21 cellular contexts compared by ENCODE assay signal in the genomic region with DNA sequence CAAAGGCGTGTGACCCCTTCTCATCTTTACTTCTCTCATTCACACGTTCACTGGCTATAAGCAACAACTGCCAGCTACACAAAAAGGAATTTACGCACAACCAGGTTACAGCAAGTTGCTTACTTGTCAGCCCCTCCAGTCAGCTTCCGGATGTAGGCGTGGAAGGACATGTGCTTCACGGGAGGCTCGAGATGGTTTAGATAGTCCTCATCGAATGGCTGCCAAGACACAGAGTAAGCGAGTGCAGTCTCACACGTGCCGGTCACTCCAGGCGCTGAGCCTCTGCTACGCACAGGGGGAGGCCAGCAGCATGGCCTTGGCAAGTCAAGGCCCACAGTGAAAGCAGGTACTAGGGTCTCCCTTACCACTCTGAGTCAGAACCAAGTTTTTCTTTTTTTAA. TPM values are rescaled to one million over a fixed set of nuclear protein-coding genes. Genes with fewer than 3 reads are reported as not detected.
DNase-seq lines count a peak whose midpoint lies in the region; ATAC-seq, FAIRE-seq and TF ChIP-seq lines count a peak whose summit lies in the region.
"Had no signal": no experiment of that assay in that cellular context is flagged by ENCODE, and none has a peak within 500 bp of the region (broad histone marks: within the 10 kb centered on the region; RNA-seq: fewer than 3 reads in every experiment).

No MANE protein-coding gene starts in this region.

- H3K4me1 ChIP-seq in K562 (replicated peaks in 1 of 2; ENCODE audit: control insufficient read depth in 2 of 2, insufficient read depth in 2 of 2, low read length in 2 of 2) (no peaks in the 10 kb centered on the region), trophoblast cell (ENCODE audit: control insufficient read depth in 1 of 2, insufficient read depth in 2 of 2, low read length in 2 of 2) (no peaks in the 10 kb centered on the region)
- H3K4me1 ChIP-seq: Peyer's patch had no signal

- in situ Hi-C loops in K562 (cut with MboI), result no loop called here

- H4K12ac ChIP-seq in trophoblast cell (ENCODE audit: low read depth, low read length), result no peak overlapping the region

- no peak for TF ChIP-seq RAD21 in K562 (CRISPR knock-in tag; conservative IDR thresholded peaks at IDR 0.05 in 1 of 2, IDR thresholded peaks at IDR 0.05 in 1 of 2)

- H3K14ac ChIP-seq in trophoblast cell (ENCODE audit: low read length), result no peak overlapping the region

- no TSS peak for BruUV-seq in K562 (replicated peaks; lab: Mats Ljungman, UMichigan)

- peak overlapping the region; percentile 11 for H3K27ac Mint-ChIP-seq in activated CD4-positive, alpha-beta memory T cell treated with anti-CD3 and anti-CD28 coated beads for 36 hours
- H3K27ac Mint-ChIP-seq in activated CD4-positive, alpha-beta memory T cell treated with anti-CD3 and anti-CD28 coated beads, Interleukin-2, amount 10 ng/mL, durations not matched to agents 7 days and 5 days, result no peak overlapping the region
- peak overlapping the region; percentile 67; the same call in 1 of the 2 replicates for H3K27ac Mint-ChIP-seq in HFFc6
- H3K27ac Mint-ChIP-seq: CD8-positive, alpha-beta memory T cell had no signal

- H3K27me3 ChIP-seq in K562 (ENCODE audit: control insufficient read depth in 2 of 2, insufficient read depth in 2 of 2, low read length in 2 of 2), result no peaks in the 10 kb centered on the region
- H3K27me3 ChIP-seq in trophoblast cell (ENCODE audit: insufficient read depth, low read length), result no peaks in the 10 kb centered on the region
- H3K27me3 ChIP-seq: Peyer's patch had no signal

- H3K9me3 ChIP-seq in K562 (replicated peaks; ENCODE audit: control insufficient read depth, insufficient read depth, low read depth, low read length) (no peaks in the 10 kb centered on the region), trophoblast cell (ENCODE audit: insufficient read depth, low read depth, low read length) (peaks cover 2% of the 10 kb centered on the region)
- H3K9me3 ChIP-seq: Peyer's patch had no signal

- H3K36me3 Mint-ChIP-seq in activated CD4-positive, alpha-beta memory T cell treated with anti-CD3 and anti-CD28 coated beads for 36 hours, result peaks cover 35% of the 10 kb centered on the region
- peaks cover 59% of the 10 kb centered on the region for H3K36me3 Mint-ChIP-seq in activated CD4-positive, alpha-beta memory T cell treated with anti-CD3 and anti-CD28 coated beads, Interleukin-2, amount 10 ng/mL, durations not matched to agents 7 days and 5 days (ENCODE audit: low read depth)
- peaks cover 35% of the 10 kb centered on the region for H3K36me3 Mint-ChIP-seq in HFFc6 (ENCODE audit: low read depth)

- no peak overlapping the region for H4K8ac ChIP-seq in trophoblast cell (ENCODE audit: low read depth, low read length)

- H2BK12ac ChIP-seq in trophoblast cell (ENCODE audit: low read length), result no peak overlapping the region

- H2BK120ac ChIP-seq in trophoblast cell (ENCODE audit: insufficient read depth, low read length, poor library complexity), result no peak overlapping the region

- no peak overlapping the region for H2BK5ac ChIP-seq in trophoblast cell (ENCODE audit: low read depth, low read length, poor library complexity)

- no peak overlapping the region for H3K4me2 ChIP-seq in K562 (ENCODE audit: insufficient read depth, low read length)
- no peak overlapping the region for H3K4me2 ChIP-seq in trophoblast cell (ENCODE audit: low read length)

- no peak overlapping the region for H3K23ac ChIP-seq in trophoblast cell (ENCODE audit: low read length)

- H3K9me1 ChIP-seq in K562 (ENCODE audit: control insufficient read depth, insufficient read depth, low read length), result no peaks in the 10 kb centered on the region

- no peak overlapping the region for H3K4me3 Mint-ChIP-seq in activated CD4-positive, alpha-beta memory T cell treated with anti-CD3 and anti-CD28 coated beads for 36 hours
- H3K4me3 Mint-ChIP-seq in activated CD4-positive, alpha-beta memory T cell treated with anti-CD3 and anti-CD28 coated beads, Interleukin-2, amount 10 ng/mL, durations not matched to agents 7 days and 5 days, result no peak overlapping the region
- H3K4me3 Mint-ChIP-seq in HFFc6, result no peak overlapping the region
- H3K4me3 Mint-ChIP-seq: CD8-positive, alpha-beta memory T cell had no signal

- H3K27me3 Mint-ChIP-seq in activated CD4-positive, alpha-beta memory T cell treated with anti-CD3 and anti-CD28 coated beads for 36 hours, result no peaks in the 10 kb centered on the region
- no peaks in the 10 kb centered on the region for H3K27me3 Mint-ChIP-seq in activated CD4-positive, alpha-beta memory T cell treated with anti-CD3 and anti-CD28 coated beads, Interleukin-2, amount 10 ng/mL, durations not matched to agents 7 days and 5 days
- H3K27me3 Mint-ChIP-seq in HFFc6 (ENCODE audit: insufficient read depth), result no peaks in the 10 kb centered on the region; the same call in 1 of the 2 replicates
- H3K27me3 Mint-ChIP-seq: CD8-positive, alpha-beta memory T cell had no signal

- H3K4ac ChIP-seq in trophoblast cell (ENCODE audit: low read depth, low read length), result peak overlapping the region; percentile 9

- no peak for DNase-seq in activated CD4-positive, alpha-beta memory T cell treated with anti-CD3 and anti-CD28 coated beads for 36 hours
- DNase-seq in activated CD4-positive, alpha-beta memory T cell treated with anti-CD3 and anti-CD28 coated beads, Interleukin-2, amount 10 ng/mL, durations not matched to agents 7 days and 5 days, result no peak
- DNase-seq in HFFc6, result no peak
- no peak for DNase-seq in K562 (ENCODE audit: extremely low read depth in 1 of 4, low spot score in 3 of 4)
- DNase-seq in trophoblast cell, result peak; percentile 81 to 90
- DNase-seq in GM19240 (ENCODE audit: insufficient read length, low spot score), result no peak
- DNase-seq in dermis blood vessel endothelial cell, result no peak
- DNase-seq: CD8-positive, alpha-beta memory T cell; DND-41; GDM1; HCEC 1CT; Kasumi-1; NCI-H1417; NCI-H2029; NCI-H2171 treated with DMSO at 0.1 percent for 48 hours; NCI-H774; Peyer's patch had no signal

- H3K18ac ChIP-seq in trophoblast cell (ENCODE audit: low read length), result no peak overlapping the region

- POLR2A ChIA-PET in activated CD4-positive, alpha-beta memory T cell treated with anti-CD3 and anti-CD28 coated beads for 36 hours (lab: Charles Lee), result interaction anchor here (0.7 kb wide), 1 partner anchor 17 kb away, joined by 3 read pairs; no protein-coding TSS in a partner anchor
- POLR2A ChIA-PET in activated CD4-positive, alpha-beta memory T cell treated with anti-CD3 and anti-CD28 coated beads, Interleukin-2, amount 10 ng/mL, durations not matched to agents 7 days and 5 days (lab: Charles Lee), result interaction anchor here (1.3 kb wide), 1 partner anchor 57 kb away, joined by 3 read pairs; no protein-coding TSS in a partner anchor
- POLR2A ChIA-PET in K562 (lab: Yijun Ruan, JAX), result interaction anchor here (0.7 to 1.6 kb wide), 5 partner anchors 12 to 177 kb away, joined by 3 to 4 read pairs (median 3); no protein-coding TSS in a partner anchor

- peaks cover 8% of the 10 kb centered on the region for H3K4me1 Mint-ChIP-seq in activated CD4-positive, alpha-beta memory T cell treated with anti-CD3 and anti-CD28 coated beads for 36 hours (ENCODE audit: low read depth)
- H3K4me1 Mint-ChIP-seq in activated CD4-positive, alpha-beta memory T cell treated with anti-CD3 and anti-CD28 coated beads, Interleukin-2, amount 10 ng/mL, durations not matched to agents 7 days and 5 days, result peaks cover 14% of the 10 kb centered on the region
- peaks cover 26% of the 10 kb centered on the region for H3K4me1 Mint-ChIP-seq in HFFc6 (ENCODE audit: low read depth)

- 88% methylated on average over 13 of the region's 13 CpGs for WGBS in K562 (ENCODE audit: insufficient coverage, low coverage, missing lambda C conversion rate)
- WGBS in trophoblast cell (ENCODE audit: extremely low coverage, insufficient coverage, insufficient read length), result no CpG with 5 or more reads among the region's 13 CpGs

- H3K27ac ChIP-seq in K562 (ENCODE audit: extremely low read depth, low read depth, low read length) (no peak overlapping the region), trophoblast cell (ENCODE audit: low read depth, low read length) (no peak overlapping the region)
- H3K27ac ChIP-seq: 22Rv1, Peyer's patch had no signal

- H2AFZ ChIP-seq in K562 (ENCODE audit: low read depth, low read length) (no peak overlapping the region), trophoblast cell (ENCODE audit: insufficient read depth, low read length, poor library complexity) (no peak overlapping the region)

- H4K91ac ChIP-seq in trophoblast cell (ENCODE audit: low read depth, low read length), result no peak overlapping the region

- CTCF ChIA-PET in activated CD4-positive, alpha-beta memory T cell treated with anti-CD3 and anti-CD28 coated beads for 36 hours (lab: Charles Lee), result no interaction called here
- CTCF ChIA-PET in activated CD4-positive, alpha-beta memory T cell treated with anti-CD3 and anti-CD28 coated beads, Interleukin-2, amount 10 ng/mL, durations not matched to agents 7 days and 5 days (lab: Charles Lee), result interaction anchor here (0.7 to 1.5 kb wide), 3 partner anchors 9 to 11 kb away, joined by 3 to 6 read pairs (median 3); no protein-coding TSS in a partner anchor
- CTCF ChIA-PET in K562 (lab: Yijun Ruan, JAX; ENCODE audit: low intra/inter-chr PET ratio), result no interaction called here

- no peak for FAIRE-seq in K562 (lab: Jason Lieb, UNC)
- FAIRE-seq: GM12892 had no signal

- ATAC-seq in K562 (no peak), GM19328 (IDR thresholded peaks at IDR 0.05; ENCODE audit: unreplicated experiment) (no peak)

- no peak for TF ChIP-seq CTCF in HFFc6 (IDR thresholded peaks at IDR 0.05)
- no peak for TF ChIP-seq CTCF in K562 (IDR thresholded peaks at IDR 0.05 in 2 of 3, conservative IDR thresholded peaks at IDR 0.05 in 1 of 3; ENCODE audit: insufficient read depth in 2 of 3, low read depth in 1 of 3, low read length in 3 of 3)

- no peak overlapping the region for H2AK5ac ChIP-seq in trophoblast cell (ENCODE audit: low read length)

- H3K79me1 ChIP-seq in trophoblast cell (ENCODE audit: low read length), result no peaks in the 10 kb centered on the region

- H3K9ac ChIP-seq in K562 (ENCODE audit: insufficient read depth in 1 of 2, low read depth in 2 of 2, low read length in 2 of 2) (peak overlapping the region in 1 of 2 experiments; percentile 77; a peak in 1 of 4 replicates), trophoblast cell (ENCODE audit: low read length) (no peak overlapping the region)

- H3K4me3 ChIP-seq in K562, result no peak overlapping the region
- H3K4me3 ChIP-seq in trophoblast cell (ENCODE audit: low read depth, low read length), result no peak overlapping the region
- H3K4me3 ChIP-seq: Peyer's patch had no signal

- H3K9me3 Mint-ChIP-seq in activated CD4-positive, alpha-beta memory T cell treated with anti-CD3 and anti-CD28 coated beads for 36 hours, result no peaks in the 10 kb centered on the region
- H3K9me3 Mint-ChIP-seq in activated CD4-positive, alpha-beta memory T cell treated with anti-CD3 and anti-CD28 coated beads, Interleukin-2, amount 10 ng/mL, durations not matched to agents 7 days and 5 days, result no peaks in the 10 kb centered on the region
- H3K9me3 Mint-ChIP-seq in HFFc6, result no peaks in the 10 kb centered on the region
- H3K9me3 Mint-ChIP-seq: CD8-positive, alpha-beta memory T cell had no signal

- H3K79me2 ChIP-seq in K562 (ENCODE audit: control insufficient read depth, insufficient read depth, low read length) (peaks cover 38% of the 10 kb centered on the region), trophoblast cell (ENCODE audit: control insufficient read depth, insufficient read depth, low read length, poor library complexity) (no peaks in the 10 kb centered on the region)

- H3K36me3 ChIP-seq in K562 (ENCODE audit: control insufficient read depth, insufficient read depth, low read length) (peaks cover 88% of the 10 kb centered on the region), trophoblast cell (ENCODE audit: control insufficient read depth in 1 of 2, insufficient read depth in 2 of 2, low read length in 2 of 2) (peaks cover 62 to 71% of the 10 kb centered on the region in 2 experiments)

- TF ChIP-seq EP300 in K562 (IDR thresholded peaks at IDR 0.05; ENCODE audit: low read length), result no peak

- intact Hi-C loops in activated CD4-positive, alpha-beta memory T cell treated with anti-CD3 and anti-CD28 coated beads for 36 hours (cut with micrococcal nuclease), result no loop called here
- intact Hi-C loops in K562 (cut with micrococcal nuclease), result no loop called here

- no peak for TF ChIP-seq POLR2A in K562 (conservative IDR thresholded peaks at IDR 0.05)

- H4K20me1 ChIP-seq in K562 (replicated peaks; ENCODE audit: control insufficient read depth, insufficient read depth, low read length), result peaks cover 5% of the 10 kb centered on the region; the same call in 1 of the 2 replicates

RNA-seq across cellular contexts. Expression of a gene that starts 28.3 kb away (rescaled TPM):
- 10 to 100 TPM; 78.4 to 93.2 TPM for total RNA-seq in activated CD4-positive, alpha-beta memory T cell treated with anti-CD3 and anti-CD28 coated beads for 36 hours
- 10 to 100 TPM; 84.6 to 89.0 TPM for total RNA-seq in activated CD4-positive, alpha-beta memory T cell treated with anti-CD3 and anti-CD28 coated beads, Interleukin-2, amount 10 ng/mL, durations not matched to agents 7 days and 5 days
- total RNA-seq in HFFc6 (2021; fragmentation: NEBNext Ultra II Directional; extraction: Animal tissue kit (Norgen Biotek cat#: 25700)), result 100 to 1,000 TPM; 121 to 140 (median 133) TPM
- 277 and 501 TPM in 2 replicates for total RNA-seq in K562 (2011; cell fraction: chromatin; rRNA removed; ENCODE audit: low replicate concordance)
- 241 and 247 TPM in 2 replicates for total RNA-seq in K562 (2011; cell fraction: nucleolus; rRNA removed)
- 239 and 253 TPM in 2 replicates for total RNA-seq in K562 (2011; cell fraction: nucleoplasm; rRNA removed)
- total RNA-seq in K562 (2014; rRNA removed) (65.1 and 82.2 TPM in 2 replicates), K562 (2014; rRNA removed; fragmentation: Illumina TruSeq; extraction: Trizol) (47.4 and 53.0 TPM in 2 replicates), K562 (2015; rRNA removed; fragmentation: Illumina TruSeq; extraction: Trizol) (55.6 and 57.9 TPM in 2 replicates), K562 (2021) (116 and 124 TPM in 2 replicates), dermis blood vessel endothelial cell (83.9 and 124 TPM in 2 replicates)
- polyA plus RNA-seq in K562 (2011; rRNA removed) (84.1 and 93.9 TPM in 2 replicates), K562 (2014; fragmentation: Illumina TruSeq; extraction: Trizol) (69.0 and 74.7 TPM in 2 replicates), K562 (2014; fragmentation: Nextera tagmentation; extraction: Ambion mirVana) (1 to 10 TPM; 1.5 to 2.5 TPM), K562 (2014; rRNA removed) (64.5 and 78.1 TPM in 2 replicates)
- 85.5 and 112 TPM in 2 replicates for polyA plus RNA-seq in K562 (2011; cell fraction: cytosol; rRNA removed)
- polyA plus RNA-seq in K562 (2011; cell fraction: nucleus; rRNA removed), result 134 and 203 TPM in 2 replicates
- polyA plus RNA-seq in K562 (2012), result 53.5 and 61.2 TPM in 2 replicates
- 117 and 181 TPM in 2 replicates for polyA minus RNA-seq in K562 (2011; rRNA and poly(A)+ RNA removed)
- polyA minus RNA-seq in K562 (2011; cell fraction: cytosol; rRNA and poly(A)+ RNA removed), result 99.8 and 121 TPM in 2 replicates
- 52.1 and 62.5 TPM in 2 replicates for polyA minus RNA-seq in K562 (2011; cell fraction: nucleus; rRNA and poly(A)+ RNA removed)
- 115 and 119 TPM in 2 replicates for polyA plus RNA-seq in trophoblast cell (2013)

RNA-seq across cellular contexts. Expression of a gene that starts 28.4 kb away (rescaled TPM):
- total RNA-seq in activated CD4-positive, alpha-beta memory T cell treated with anti-CD3 and anti-CD28 coated beads for 36 hours, result under 1 TPM; 0.36 to 0.45 TPM
- under 1 TPM; 0.38 to 0.43 TPM for total RNA-seq in activated CD4-positive, alpha-beta memory T cell treated with anti-CD3 and anti-CD28 coated beads, Interleukin-2, amount 10 ng/mL, durations not matched to agents 7 days and 5 days
- total RNA-seq in HFFc6 (2021; fragmentation: NEBNext Ultra II Directional; extraction: Animal tissue kit (Norgen Biotek cat#: 25700)), result 10 to 100 TPM; 14.3 to 19.6 (median 17.2) TPM
- 1.5 and 3.7 TPM in 2 replicates for total RNA-seq in K562 (2011; cell fraction: chromatin; rRNA removed; ENCODE audit: low replicate concordance)
- 1.0 and 1.8 TPM in 2 replicates for total RNA-seq in K562 (2011; cell fraction: nucleolus; rRNA removed)
- total RNA-seq in K562 (2011; cell fraction: nucleoplasm; rRNA removed), result 1.6 and 4.0 TPM in 2 replicates
- total RNA-seq in K562 (2014; rRNA removed), result 0.12 and 0.14 TPM in 2 replicates
- total RNA-seq in K562 (2014; rRNA removed; fragmentation: Illumina TruSeq; extraction: Trizol), result not detected in 2 replicates
- 0.11 and 0.14 TPM in 2 replicates for total RNA-seq in K562 (2015; rRNA removed; fragmentation: Illumina TruSeq; extraction: Trizol)
- total RNA-seq in K562 (2021), result 0.13 TPM in 1 of 2 replicates, not detected in the other
- polyA plus RNA-seq in K562 (2011; rRNA removed), result 0.28 and 0.31 TPM in 2 replicates
- 0.15 and 0.21 TPM in 2 replicates for polyA plus RNA-seq in K562 (2011; cell fraction: cytosol; rRNA removed)
- polyA plus RNA-seq in K562 (2011; cell fraction: nucleus; rRNA removed), result 0.28 and 0.36 TPM in 2 replicates
- 0.23 and 0.46 TPM in 2 replicates for polyA plus RNA-seq in K562 (2012)
- 0.07 and 0.12 TPM in 2 replicates for polyA plus RNA-seq in K562 (2014; fragmentation: Illumina TruSeq; extraction: Trizol)
- polyA plus RNA-seq in K562 (2014; fragmentation: Nextera tagmentation; extraction: Ambion mirVana), result under 1 TPM; 0.08 to 0.13 TPM
- 0.04 and 0.05 TPM in 2 replicates for polyA plus RNA-seq in K562 (2014; rRNA removed)
- 0.42 and 0.84 TPM in 2 replicates for polyA minus RNA-seq in K562 (2011; rRNA and poly(A)+ RNA removed)
- polyA minus RNA-seq in K562 (2011; cell fraction: cytosol; rRNA and poly(A)+ RNA removed), result not detected in 2 replicates
- 0.27 and 0.78 TPM in 2 replicates for polyA minus RNA-seq in K562 (2011; cell fraction: nucleus; rRNA and poly(A)+ RNA removed)
- 0.53 and 0.54 TPM in 2 replicates for polyA plus RNA-seq in trophoblast cell (2013)
- 0.68 and 1.3 TPM in 2 replicates for total RNA-seq in dermis blood vessel endothelial cell
- total RNA-seq: Peyer's patch had no signal

RNA-seq across cellular contexts. Expression of a gene that starts 47.7 kb away (rescaled TPM):
- total RNA-seq in activated CD4-positive, alpha-beta memory T cell treated with anti-CD3 and anti-CD28 coated beads for 36 hours, result 1 to 10 TPM; 1.1 to 1.5 TPM
- 10 to 100 TPM; 10.0 to 10.9 TPM for total RNA-seq in activated CD4-positive, alpha-beta memory T cell treated with anti-CD3 and anti-CD28 coated beads, Interleukin-2, amount 10 ng/mL, durations not matched to agents 7 days and 5 days
- total RNA-seq in HFFc6 (2021; fragmentation: NEBNext Ultra II Directional; extraction: Animal tissue kit (Norgen Biotek cat#: 25700)), result under 1 TPM in 5 of 6 experiments, not detected in 1; 0.37 to 0.76 (median 0.57) TPM
- 0.32 TPM in 1 of 2 replicates, not detected in the other for total RNA-seq in K562 (2011; cell fraction: chromatin; rRNA removed; ENCODE audit: low replicate concordance)
- not detected in 2 replicates for total RNA-seq in K562 (2011; cell fraction: nucleolus; rRNA removed)
- not detected in 2 replicates for total RNA-seq in K562 (2011; cell fraction: nucleoplasm; rRNA removed)
- total RNA-seq in K562 (2014; rRNA removed) (0.59 TPM in 1 of 2 replicates, not detected in the other), K562 (2014; rRNA removed; fragmentation: Illumina TruSeq; extraction: Trizol) (not detected in 2 replicates), K562 (2015; rRNA removed; fragmentation: Illumina TruSeq; extraction: Trizol) (not detected in 2 replicates), K562 (2021) (not detected in 2 replicates), dermis blood vessel endothelial cell (3.4 and 4.1 TPM in 2 replicates)
- polyA plus RNA-seq in K562 (2011; rRNA removed) (0.14 and 0.19 TPM in 2 replicates), K562 (2014; fragmentation: Illumina TruSeq; extraction: Trizol) (0.18 TPM in 1 of 2 replicates, not detected in the other), K562 (2014; fragmentation: Nextera tagmentation; extraction: Ambion mirVana) (not detected), K562 (2014; rRNA removed) (not detected in 2 replicates)
- polyA plus RNA-seq in K562 (2011; cell fraction: cytosol; rRNA removed), result 0.55 and 1.1 TPM in 2 replicates
- 0.37 TPM in 1 of 2 replicates, not detected in the other for polyA plus RNA-seq in K562 (2011; cell fraction: nucleus; rRNA removed)
- polyA plus RNA-seq in K562 (2012), result 0.10 TPM in 1 of 2 replicates, not detected in the other
- polyA minus RNA-seq in K562 (2011; rRNA and poly(A)+ RNA removed), result not detected in 2 replicates
- polyA minus RNA-seq in K562 (2011; cell fraction: cytosol; rRNA and poly(A)+ RNA removed), result not detected in 2 replicates
- not detected in 2 replicates for polyA minus RNA-seq in K562 (2011; cell fraction: nucleus; rRNA and poly(A)+ RNA removed)
- 0.21 and 0.42 TPM in 2 replicates for polyA plus RNA-seq in trophoblast cell (2013)
- total RNA-seq: NCI-H460, Peyer's patch had no signal

RNA-seq across cellular contexts. Expression of a gene that starts 56.5 kb away (rescaled TPM):
- 10 to 100 TPM; 33.5 to 39.7 TPM for total RNA-seq in activated CD4-positive, alpha-beta memory T cell treated with anti-CD3 and anti-CD28 coated beads for 36 hours
- total RNA-seq in activated CD4-positive, alpha-beta memory T cell treated with anti-CD3 and anti-CD28 coated beads, Interleukin-2, amount 10 ng/mL, durations not matched to agents 7 days and 5 days, result 10 to 100 TPM; 29.0 TPM
- 10 to 100 TPM; 21.9 to 27.7 (median 23.9) TPM for total RNA-seq in HFFc6 (2021; fragmentation: NEBNext Ultra II Directional; extraction: Animal tissue kit (Norgen Biotek cat#: 25700))
- total RNA-seq in K562 (2011; cell fraction: chromatin; rRNA removed; ENCODE audit: low replicate concordance), result 44.9 and 197 TPM in 2 replicates
- 108 and 129 TPM in 2 replicates for total RNA-seq in K562 (2011; cell fraction: nucleolus; rRNA removed)
- total RNA-seq in K562 (2011; cell fraction: nucleoplasm; rRNA removed), result 63.6 and 65.2 TPM in 2 replicates
- total RNA-seq in K562 (2014; rRNA removed) (33.2 and 39.0 TPM in 2 replicates), K562 (2014; rRNA removed; fragmentation: Illumina TruSeq; extraction: Trizol) (3.9 and 8.6 TPM in 2 replicates), K562 (2015; rRNA removed; fragmentation: Illumina TruSeq; extraction: Trizol) (18.9 and 20.9 TPM in 2 replicates), K562 (2021) (51.2 and 52.5 TPM in 2 replicates), dermis blood vessel endothelial cell (26.0 and 27.1 TPM in 2 replicates)
- polyA plus RNA-seq in K562 (2011; rRNA removed) (12.6 and 15.2 TPM in 2 replicates), K562 (2014; fragmentation: Illumina TruSeq; extraction: Trizol) (7.6 and 25.3 TPM in 2 replicates), K562 (2014; fragmentation: Nextera tagmentation; extraction: Ambion mirVana) (under 1 TPM; 0.31 to 0.69 TPM), K562 (2014; rRNA removed) (38.6 and 42.4 TPM in 2 replicates)
- polyA plus RNA-seq in K562 (2011; cell fraction: cytosol; rRNA removed), result 18.3 and 47.5 TPM in 2 replicates
- polyA plus RNA-seq in K562 (2011; cell fraction: nucleus; rRNA removed), result 42.7 and 112 TPM in 2 replicates
- 22.5 and 27.7 TPM in 2 replicates for polyA plus RNA-seq in K562 (2012)
- polyA minus RNA-seq in K562 (2011; rRNA and poly(A)+ RNA removed), result 4.7 and 7.0 TPM in 2 replicates
- 19.5 and 23.0 TPM in 2 replicates for polyA minus RNA-seq in K562 (2011; cell fraction: cytosol; rRNA and poly(A)+ RNA removed)
- 58.6 and 62.1 TPM in 2 replicates for polyA minus RNA-seq in K562 (2011; cell fraction: nucleus; rRNA and poly(A)+ RNA removed)
- polyA plus RNA-seq in trophoblast cell (2013), result 11.4 and 11.6 TPM in 2 replicates

RNA-seq across cellular contexts. Expression of a gene that starts 57.8 kb away (rescaled TPM):
- total RNA-seq in activated CD4-positive, alpha-beta memory T cell treated with anti-CD3 and anti-CD28 coated beads for 36 hours, result 10 to 100 TPM; 49.6 to 57.7 TPM
- 10 to 100 TPM; 59.3 TPM for total RNA-seq in activated CD4-positive, alpha-beta memory T cell treated with anti-CD3 and anti-CD28 coated beads, Interleukin-2, amount 10 ng/mL, durations not matched to agents 7 days and 5 days
- 10 to 100 TPM; 20.9 to 33.4 (median 30.9) TPM for total RNA-seq in HFFc6 (2021; fragmentation: NEBNext Ultra II Directional; extraction: Animal tissue kit (Norgen Biotek cat#: 25700))
- 19.4 and 38.5 TPM in 2 replicates for total RNA-seq in K562 (2011; cell fraction: chromatin; rRNA removed; ENCODE audit: low replicate concordance)
- total RNA-seq in K562 (2011; cell fraction: nucleolus; rRNA removed), result 63.3 and 75.7 TPM in 2 replicates
- 44.2 and 51.1 TPM in 2 replicates for total RNA-seq in K562 (2011; cell fraction: nucleoplasm; rRNA removed)
- total RNA-seq in K562 (2014; rRNA removed), result 115 and 139 TPM in 2 replicates
- total RNA-seq in K562 (2014; rRNA removed; fragmentation: Illumina TruSeq; extraction: Trizol), result 8.5 and 10.3 TPM in 2 replicates
- 29.3 and 30.7 TPM in 2 replicates for total RNA-seq in K562 (2015; rRNA removed; fragmentation: Illumina TruSeq; extraction: Trizol)
- total RNA-seq in K562 (2021), result 78.8 and 81.0 TPM in 2 replicates
- 36.1 and 45.3 TPM in 2 replicates for polyA plus RNA-seq in K562 (2011; rRNA removed)
- 58.4 and 135 TPM in 2 replicates for polyA plus RNA-seq in K562 (2011; cell fraction: cytosol; rRNA removed)
- 88.9 and 153 TPM in 2 replicates for polyA plus RNA-seq in K562 (2011; cell fraction: nucleus; rRNA removed)
- polyA plus RNA-seq in K562 (2012), result 50.3 and 62.9 TPM in 2 replicates
- polyA plus RNA-seq in K562 (2014; fragmentation: Illumina TruSeq; extraction: Trizol), result 12.7 and 29.1 TPM in 2 replicates
- polyA plus RNA-seq in K562 (2014; fragmentation: Nextera tagmentation; extraction: Ambion mirVana), result 1 to 10 TPM; 4.4 to 7.9 TPM
- 114 and 117 TPM in 2 replicates for polyA plus RNA-seq in K562 (2014; rRNA removed)
- 9.6 and 11.1 TPM in 2 replicates for polyA minus RNA-seq in K562 (2011; rRNA and poly(A)+ RNA removed)
- polyA minus RNA-seq in K562 (2011; cell fraction: cytosol; rRNA and poly(A)+ RNA removed), result 14.7 and 16.7 TPM in 2 replicates
- 23.0 and 28.5 TPM in 2 replicates for polyA minus RNA-seq in K562 (2011; cell fraction: nucleus; rRNA and poly(A)+ RNA removed)
- 19.2 and 20.7 TPM in 2 replicates for polyA plus RNA-seq in trophoblast cell (2013)
- 25.2 and 45.1 TPM in 2 replicates for total RNA-seq in dermis blood vessel endothelial cell

Comparison
In these comparisons a context has a peak if more than half of its experiments do, and no peak if none do; other contexts are left out.
1. DNase-seq: peak in trophoblast cell (2 of 2); none in activated CD4-positive, alpha-beta memory T cell treated with anti-CD3 and anti-CD28 coated beads for 36 hours (single experiment), activated CD4-positive, alpha-beta memory T cell treated with anti-CD3 and anti-CD28 coated beads, Interleukin-2, amount 10 ng/mL, durations not matched to agents 7 days and 5 days (single experiment), HFFc6 (single experiment), K562 (0 of 4), GM19240 (single experiment) and dermis blood vessel endothelial cell (single experiment).